ENCODE assay signal across 8 cellular contexts in the genomic region with DNA sequence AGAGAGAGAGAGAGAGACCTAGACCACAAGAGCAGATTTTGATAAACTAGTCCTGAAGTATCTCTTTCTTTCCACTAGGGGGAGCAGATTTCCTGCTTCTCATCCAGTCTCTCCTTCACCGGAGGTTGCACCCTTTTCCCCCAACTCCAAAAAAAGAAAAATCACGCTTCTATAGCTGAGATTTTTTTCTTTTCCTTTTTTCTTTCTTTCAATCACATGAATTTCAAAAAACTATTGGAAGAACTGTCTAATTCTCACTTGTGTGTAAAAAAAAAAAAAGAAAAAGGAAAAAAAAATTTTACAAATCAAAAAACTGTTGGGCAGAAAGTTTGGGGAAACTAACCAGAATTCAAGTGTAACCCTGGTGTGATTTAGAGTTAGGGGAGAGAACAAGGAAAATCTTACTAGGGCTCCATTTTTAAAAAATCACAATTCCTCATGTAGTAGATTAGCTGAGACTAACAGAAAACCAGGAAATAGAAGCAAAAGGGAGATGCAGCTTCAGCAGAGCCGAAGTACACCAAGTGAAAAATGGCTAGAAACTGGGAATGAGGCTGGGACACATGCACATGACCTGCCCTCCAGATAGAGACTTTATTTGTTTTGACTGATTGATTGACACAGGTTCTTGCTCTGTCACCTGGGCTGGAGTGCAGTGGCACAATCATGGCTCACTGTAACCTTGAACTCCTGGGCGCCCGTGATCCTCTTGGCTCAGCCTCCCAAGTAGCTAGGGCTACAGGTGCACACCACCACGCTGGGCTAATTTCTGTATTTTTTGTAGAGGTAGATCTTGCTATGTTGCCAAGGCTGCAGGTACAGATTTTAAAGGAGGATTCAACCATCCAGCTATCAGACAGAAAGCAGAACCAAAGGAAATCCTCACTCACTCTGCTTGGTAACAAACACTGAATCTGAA. TPM values are rescaled to one million over a fixed set of nuclear protein-coding genes. Genes with fewer than 3 reads are reported as not detected.
A peak's percentile ranks its signal among the peaks of the same experiment; 100 is the strongest.
DNase-seq lines count a peak whose midpoint lies in the region; ATAC-seq and TF ChIP-seq lines count a peak whose summit lies in the region.

No MANE protein-coding gene starts in this region.

- no peaks in the 10 kb centered on the region for H4K20me1 ChIP-seq in HCT116 (ENCODE audit: insufficient read depth)

- no peak for TF ChIP-seq POLR2A in HCT116 (IDR thresholded peaks at IDR 0.05; ENCODE audit: borderline replicate concordance, extremely low read depth, insufficient read depth, insufficient read length)
- no peak for TF ChIP-seq POLR2A in lower leg skin (IDR thresholded peaks at IDR 0.05)

- CTCF ChIA-PET in HCT116 (lab: Charles Lee), result interaction anchor here (0.6 to 3.7 kb wide), 13 partner anchors 8 to 237 kb away, joined by 3 to 20 read pairs (median 6); a partner anchor contains a TSS
- CTCF ChIA-PET in activated naive CD4-positive, alpha-beta T cell treated with anti-CD3 and anti-CD28 coated beads for 36 hours (lab: Charles Lee), result interaction anchor here (0.6 to 4.1 kb wide), 35 partner anchors 8 to 1686 kb away, joined by 3 to 46 read pairs (median 5); a partner anchor contains a TSS

- H3K79me2 ChIP-seq in HCT116 (ENCODE audit: insufficient read depth, low read length), result no peaks in the 10 kb centered on the region

- H3K36me3 Mint-ChIP-seq in activated naive CD4-positive, alpha-beta T cell treated with anti-CD3 and anti-CD28 coated beads for 36 hours (ENCODE audit: low read depth), result peaks cover 9% of the 10 kb centered on the region

- DNase-seq in Caki2 (ENCODE audit: low read depth) (peak; percentile 53), HCT116 (ENCODE audit: low read depth, low spot score) (peak; percentile 49), NCI-H510A (lab: John Stamatoyannopoulos, UW) (peak; percentile 8), astrocyte of the spinal cord (ENCODE audit: low read depth, low spot score) (peak; percentile 61), iPS DF 6.9 (ENCODE audit: low read depth, low spot score) (peak; percentile 11), superior temporal gyrus (ENCODE audit: extremely low spot score) (peak; percentile 87), lower leg skin (ENCODE audit: low spot score in 2 of 2) (no peak)
- no peak for DNase-seq in activated naive CD4-positive, alpha-beta T cell treated with anti-CD3 and anti-CD28 coated beads for 36 hours

- POLR2A ChIA-PET in HCT116 (lab: Charles Lee), result no interaction called here

- in situ Hi-C loops in Caki2 (cut with HindIII; ENCODE audit: low pct_unique_long_range_greater_than_20kb, low sequenced_read_pairs), result no loop called here
- in situ Hi-C loops in astrocyte of the spinal cord (cut with HindIII; ENCODE audit: low sequenced_read_pairs), result no loop called here

- H3K27me3 Mint-ChIP-seq in activated naive CD4-positive, alpha-beta T cell treated with anti-CD3 and anti-CD28 coated beads for 36 hours (ENCODE audit: low read depth), result no peaks in the 10 kb centered on the region

- H3K36me3 ChIP-seq in HCT116 (ENCODE audit: control insufficient read depth in 1 of 2, insufficient read depth in 2 of 2, low read length in 2 of 2), result no peaks in the 10 kb centered on the region
- no peaks in the 10 kb centered on the region for H3K36me3 ChIP-seq in iPS DF 6.9 (ENCODE audit: control insufficient read depth, insufficient read depth, low read length)

- intact Hi-C loops in HCT116 (cut with micrococcal nuclease) (loop anchor here (1.0 kb wide), 2 partner anchors 62 to 167 kb away; a partner anchor contains a TSS), lower leg skin (cut with DNase I; ENCODE audit: low total_unique reads) (loop anchor here (10.0 kb wide), 1 partner anchor 61 kb away; a partner anchor contains a TSS)
- intact Hi-C loops in activated naive CD4-positive, alpha-beta T cell treated with anti-CD3 and anti-CD28 coated beads for 36 hours (cut with micrococcal nuclease), result loop anchor here (1.0 to 2.0 kb wide), 3 partner anchors 62 to 167 kb away; a partner anchor contains a TSS

- BruUV-seq in HCT116 (replicated peaks; lab: Mats Ljungman, UMichigan), result no TSS peak

- H3K4me3 ChIP-seq in HCT116 (replicated peaks in 1 of 2; ENCODE audit: low read depth in 1 of 2, low read length in 2 of 2) (no peak overlapping the region), astrocyte of the spinal cord (ENCODE audit: low read depth, low read length) (no peak overlapping the region), iPS DF 6.9 (ENCODE audit: low read length) (no peak overlapping the region), lower leg skin (ENCODE audit: low read depth, poor library complexity, severe bottlenecking) (no peak overlapping the region)

- no CpG with 5 or more reads among the region's 6 CpGs for whole genome bisulfite sequencing in iPS DF 6.9 (ENCODE audit: insufficient coverage, insufficient read length)
- 57 to 61% methylated on average over 6 of the region's 6 CpGs for WGBS in lower leg skin, 2 donors

- H3K4me1 ChIP-seq in HCT116 (ENCODE audit: control insufficient read depth in 1 of 2, insufficient read depth in 2 of 2, low read length in 2 of 2), result peaks cover 21 to 33% of the 10 kb centered on the region in 2 experiments
- H3K4me1 ChIP-seq in iPS DF 6.9 (ENCODE audit: control insufficient read depth, insufficient read depth, low read length), result no peaks in the 10 kb centered on the region

- no peaks in the 10 kb centered on the region for H3K9me2 ChIP-seq in HCT116 (ENCODE audit: insufficient read depth)

- TF ChIP-seq CTCF in HCT116 (IDR thresholded peaks at IDR 0.05 in 2 of 3, conservative IDR thresholded peaks at IDR 0.05 in 1 of 3; ENCODE audit: borderline replicate concordance in 1 of 3, insufficient read depth in 1 of 3, low read depth in 2 of 3, low read length in 2 of 3) (peak; percentile 49 to 63 (median 63); a peak in 5 of 6 replicates), astrocyte of the spinal cord (IDR thresholded peaks at IDR 0.05; ENCODE audit: low read depth, low read length) (peak; percentile 71), lower leg skin (IDR thresholded peaks at IDR 0.05) (no peak)

- RAD21 ChIA-PET in HCT116 (lab: Charles Lee; ENCODE audit: low non-redundant PET in 1 of 2, low total read pairs in 2 of 2, uncharacterized antibody in 2 of 2, unreplicated experiment in 2 of 2), result interaction anchor here (0.7 to 2.5 kb wide), 2 partner anchors 62 to 182 kb away, joined by 5 to 11 read pairs; a partner anchor contains a TSS

- H3K4me3 Mint-ChIP-seq in activated naive CD4-positive, alpha-beta T cell treated with anti-CD3 and anti-CD28 coated beads for 36 hours, result no peak overlapping the region

- H3K4me2 ChIP-seq in HCT116 (ENCODE audit: low read length), result peak overlapping the region; percentile 36; the same call in 1 of the 2 replicates

- no peaks in the 10 kb centered on the region for H3K9me3 Mint-ChIP-seq in activated naive CD4-positive, alpha-beta T cell treated with anti-CD3 and anti-CD28 coated beads for 36 hours

- TF ChIP-seq RAD21 in HCT116 (IDR thresholded peaks at IDR 0.05; ENCODE audit: low read depth), result peak; percentile 84

- peak; percentile 81 for ATAC-seq in HCT116

- H3K27me3 ChIP-seq in HCT116 (ENCODE audit: insufficient read depth, low read length) (no peaks in the 10 kb centered on the region), iPS DF 6.9 (ENCODE audit: control insufficient read depth, insufficient read depth, low read length) (no peaks in the 10 kb centered on the region)

- H3K4me1 Mint-ChIP-seq in activated naive CD4-positive, alpha-beta T cell treated with anti-CD3 and anti-CD28 coated beads for 36 hours (ENCODE audit: low read depth), result peaks cover 8% of the 10 kb centered on the region

- H3K27ac Mint-ChIP-seq in activated naive CD4-positive, alpha-beta T cell treated with anti-CD3 and anti-CD28 coated beads for 36 hours, result no peak overlapping the region

- H2AFZ ChIP-seq in HCT116 (ENCODE audit: low read depth, low read length, poor library complexity, severe bottlenecking), result peak overlapping the region; percentile 46

- H3K9me3 ChIP-seq in HCT116 (ENCODE audit: control insufficient read depth in 1 of 2, insufficient read depth in 1 of 2, low read depth in 1 of 2, low read length in 2 of 2), result no peaks in the 10 kb centered on the region
- no peaks in the 10 kb centered on the region for H3K9me3 ChIP-seq in iPS DF 6.9 (ENCODE audit: control insufficient read depth, insufficient read depth, low read length)

- no peak overlapping the region; the same call in 1 of the 2 replicates for H3K27ac ChIP-seq in HCT116 (ENCODE audit: low read depth, low read length)
- H3K27ac ChIP-seq in iPS DF 6.9 (ENCODE audit: low read length), result no peak overlapping the region

- no peak overlapping the region for H3K9ac ChIP-seq in HCT116 (ENCODE audit: low read length)

TF ChIP-seq in HCT116, 20 proteins besides CTCF, POLR2A, EP300 and RAD21:
- 0 out of 2 replicates have a peak, but pooled peaks have one; percentile 19 for TF ChIP-seq CBX3 (IDR thresholded peaks at IDR 0.05; ENCODE audit: low read depth)
- TF ChIP-seq EGR1 (IDR thresholded peaks at IDR 0.05; ENCODE audit: low read depth), result no peak

RNA-seq across cellular contexts. Expression of a gene that starts 27.1 kb away (rescaled TPM):
- 75.6 and 140 TPM in 2 replicates for total RNA-seq in Caki2 (2014; rRNA removed; shearing (Covaris generic); ENCODE audit: low replicate concordance)
- total RNA-seq in HCT116 (2021; ENCODE audit: unreplicated experiment), result 129 TPM
- 160 and 163 TPM in 2 replicates for polyA plus RNA-seq in HCT116 (2012)
- total RNA-seq in activated naive CD4-positive, alpha-beta T cell treated with anti-CD3 and anti-CD28 coated beads for 36 hours, result 100 to 1,000 TPM; 101 to 115 TPM
- total RNA-seq in lower leg skin, result 100 to 1,000 TPM in 2 of 4 donors, 10 to 100 TPM in 2; 60.9 to 142 (median 98.9) TPM

RNA-seq across cellular contexts. Expression of a gene that starts 27.2 kb away (rescaled TPM):
- 33.6 and 76.9 TPM in 2 replicates for total RNA-seq in Caki2 (2014; rRNA removed; shearing (Covaris generic); ENCODE audit: low replicate concordance)
- total RNA-seq in HCT116 (2021; ENCODE audit: unreplicated experiment), result 62.1 TPM
- polyA plus RNA-seq in HCT116 (2012), result 63.5 and 73.7 TPM in 2 replicates
- total RNA-seq in activated naive CD4-positive, alpha-beta T cell treated with anti-CD3 and anti-CD28 coated beads for 36 hours, result 10 to 100 TPM; 35.4 to 41.7 TPM
- 10 to 100 TPM; 12.4 to 49.0 (median 29.9) TPM for total RNA-seq in lower leg skin

RNA-seq across cellular contexts. Expression of a gene that starts 39.7 kb away (rescaled TPM):
- total RNA-seq in Caki2 (2014; rRNA removed; shearing (Covaris generic); ENCODE audit: low replicate concordance), result 13.2 and 19.8 TPM in 2 replicates
- 19.4 TPM for total RNA-seq in HCT116 (2021; ENCODE audit: unreplicated experiment)
- 10.9 and 15.5 TPM in 2 replicates for polyA plus RNA-seq in HCT116 (2012)
- 10 to 100 TPM; 14.8 to 19.6 TPM for total RNA-seq in activated naive CD4-positive, alpha-beta T cell treated with anti-CD3 and anti-CD28 coated beads for 36 hours
- 10 to 100 TPM in 3 of 4 donors, 1 to 10 TPM in 1; 8.5 to 15.6 (median 12.3) TPM for total RNA-seq in lower leg skin

RNA-seq across cellular contexts. Expression of a gene that starts 40.0 kb away (rescaled TPM):
- 0.49 and 11.4 TPM in 2 replicates for total RNA-seq in Caki2 (2014; rRNA removed; shearing (Covaris generic); ENCODE audit: low replicate concordance)
- total RNA-seq in HCT116 (2021; ENCODE audit: unreplicated experiment) (1.6 TPM), lower leg skin (1 to 10 TPM in 2 of 4 donors, under 1 TPM in 2; 0.38 to 2.4 (median 0.90) TPM)
- polyA plus RNA-seq in HCT116 (2012), result 0.55 and 0.72 TPM in 2 replicates
- total RNA-seq in activated naive CD4-positive, alpha-beta T cell treated with anti-CD3 and anti-CD28 coated beads for 36 hours, result under 1 TPM; 0.35 to 0.50 TPM

RNA-seq across cellular contexts. Expression of a gene that starts 50.1 kb away (rescaled TPM):
- total RNA-seq in Caki2 (2014; rRNA removed; shearing (Covaris generic); ENCODE audit: low replicate concordance), result 119 and 132 TPM in 2 replicates
- total RNA-seq in HCT116 (2021; ENCODE audit: unreplicated experiment), result 112 TPM
- 64.3 and 75.5 TPM in 2 replicates for polyA plus RNA-seq in HCT116 (2012)
- total RNA-seq in activated naive CD4-positive, alpha-beta T cell treated with anti-CD3 and anti-CD28 coated beads for 36 hours, result not detected
- total RNA-seq in lower leg skin, result 100 to 1,000 TPM; 231 to 331 (median 297) TPM

Comparison
In these comparisons a context has a peak if more than half of its experiments do, and no peak if none do; other contexts are left out.
1. DNase-seq: peak in Caki2 (single experiment), HCT116 (single experiment), NCI-H510A (single experiment), astrocyte of the spinal cord (single experiment), iPS DF 6.9 (single experiment) and superior temporal gyrus (single experiment); none in activated naive CD4-positive, alpha-beta T cell treated with anti-CD3 and anti-CD28 coated beads for 36 hours (single experiment) and lower leg skin (0 of 2).
2. CTCF ChIP-seq: peak in HCT116 (3 of 3) and astrocyte of the spinal cord (single experiment); none in lower leg skin (0 of 3).